In the genomic region with DNA sequence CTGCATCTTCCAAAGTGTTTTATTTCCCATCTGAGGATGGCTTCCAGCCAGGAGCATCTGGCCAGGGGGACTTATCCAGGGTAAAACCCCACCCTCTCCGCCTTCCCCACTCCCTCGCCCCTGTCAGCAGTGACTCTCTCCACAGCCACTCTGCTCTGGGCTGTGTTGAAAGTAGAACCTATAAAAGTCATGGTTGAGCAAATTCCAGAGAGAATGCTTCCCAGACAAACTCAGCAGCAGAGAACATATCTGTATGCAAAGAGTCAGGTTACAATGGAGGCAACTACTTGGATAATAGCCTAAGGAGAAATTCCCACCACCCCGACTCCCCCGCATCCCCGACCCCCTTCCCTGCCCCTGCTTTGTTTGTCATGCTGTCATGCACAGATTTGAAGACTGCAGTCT, we compare ENCODE assay signal across 8 cellular contexts.
DNase-seq lines count a peak whose midpoint lies in the region; ATAC-seq and TF ChIP-seq lines count a peak whose summit lies in the region.

No MANE protein-coding gene starts in this region.

- peak; percentile 33 for DNase-seq in activated CD8-positive, alpha-beta memory T cell treated with anti-CD3 and anti-CD28 coated beads for 24 hours
- no peak for DNase-seq in activated CD8-positive, alpha-beta memory T cell treated with anti-CD3 and anti-CD28 coated beads, Interleukin-2, amount 50 U/mL, for 4 hours
- DNase-seq in RPMI7951 (ENCODE audit: low read depth) (peak; percentile 40), vagina (ENCODE audit: extremely low spot score in 2 of 2) (peak in 1 of 2 donors; percentile 88), NCI-H1930 (lab: John Stamatoyannopoulos, UW) (no peak)

- no peak for ATAC-seq in HG02970 (IDR thresholded peaks at IDR 0.05; ENCODE audit: low FRiP score, unreplicated experiment)
- no peak for ATAC-seq in activated CD4-positive, CD25-positive, alpha-beta regulatory T cell treated with anti-CD3 and anti-CD28 coated beads, Interleukin-2, amount 50 U/mL, for 24 hours

- H3K36me3 ChIP-seq in iPS-20b (ENCODE audit: insufficient read depth, low read depth, low read length) (no peaks in the 10 kb centered on the region), vagina (no peaks in the 10 kb centered on the region)

- H3K9me3 ChIP-seq in iPS-20b (ENCODE audit: insufficient read depth, low read depth, low read length) (no peaks in the 10 kb centered on the region), vagina (no peaks in the 10 kb centered on the region)

- peak overlapping the region; percentile 22 for H3K27ac ChIP-seq in iPS-20b (ENCODE audit: low read length)
- H3K27ac ChIP-seq in vagina: peak overlapping the region; percentile 73

- intact Hi-C loops in vagina (cut with DNase I): no loop called here

- H3K4me3 ChIP-seq in iPS-20b (ENCODE audit: low read length): peak overlapping the region; percentile 17; the same call in 1 of the 2 replicates
- peak overlapping the region in 1 of 2 donors; percentile 9 for H3K4me3 ChIP-seq in vagina

- TF ChIP-seq POLR2A in vagina (IDR thresholded peaks at IDR 0.05): no peak

- peak overlapping the region; percentile 24; the same call in 1 of the 2 replicates for H3K9ac ChIP-seq in iPS-20b (ENCODE audit: low read depth, low read length)

- H3K27me3 ChIP-seq in iPS-20b (ENCODE audit: insufficient read depth, low read length): no peaks in the 10 kb centered on the region
- H3K27me3 ChIP-seq in vagina: no peaks in the 10 kb centered on the region

- TF ChIP-seq CTCF in vagina (IDR thresholded peaks at IDR 0.05): no peak

- H3K4me1 ChIP-seq in iPS-20b (ENCODE audit: insufficient read depth, low read length) (peaks cover 80% of the 10 kb centered on the region), vagina (peaks cover 70% of the 10 kb centered on the region)

Comparison
In these comparisons a context has a peak if more than half of its experiments do, and no peak if none do; other contexts are left out.
1. DNase-seq: peak in activated CD8-positive, alpha-beta memory T cell treated with anti-CD3 and anti-CD28 coated beads for 24 hours (single experiment) and RPMI7951 (single experiment); none in activated CD8-positive, alpha-beta memory T cell treated with anti-CD3 and anti-CD28 coated beads, Interleukin-2, amount 50 U/mL, for 4 hours (single experiment) and NCI-H1930 (0 of 2).